ENCODE assay signal across 1 cellular context in the genomic region with DNA sequence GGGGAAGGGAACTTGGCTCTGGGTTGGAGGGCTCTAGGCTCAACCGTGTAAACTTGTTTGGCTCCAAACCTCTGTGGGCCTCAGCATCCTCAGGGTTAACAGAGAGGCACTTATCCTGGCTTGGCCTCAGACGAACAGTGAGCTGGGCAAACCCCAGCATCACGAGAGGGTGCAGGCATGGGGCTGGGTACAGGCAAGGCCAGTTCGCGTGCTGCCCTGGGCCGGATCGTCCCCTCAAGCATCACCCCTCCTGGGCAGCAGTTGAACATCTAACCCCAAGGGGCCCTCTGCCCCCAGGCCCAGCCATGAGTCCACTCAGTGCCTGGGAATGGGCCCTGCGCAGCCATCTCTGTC.
TF ChIP-seq lines count a peak whose summit lies in the region.

No MANE protein-coding gene starts in this region.

TF ChIP-seq in HCT116, 20 proteins besides CTCF, POLR2A, EP300 and RAD21:
- TF ChIP-seq POLR2AphosphoS5 (IDR thresholded peaks at IDR 0.05; ENCODE audit: low read depth, low read length) (no peak), EGR1 (IDR thresholded peaks at IDR 0.05; ENCODE audit: low read depth) (no peak)
